ENCODE assay signal across 8 cellular contexts in the genomic region with DNA sequence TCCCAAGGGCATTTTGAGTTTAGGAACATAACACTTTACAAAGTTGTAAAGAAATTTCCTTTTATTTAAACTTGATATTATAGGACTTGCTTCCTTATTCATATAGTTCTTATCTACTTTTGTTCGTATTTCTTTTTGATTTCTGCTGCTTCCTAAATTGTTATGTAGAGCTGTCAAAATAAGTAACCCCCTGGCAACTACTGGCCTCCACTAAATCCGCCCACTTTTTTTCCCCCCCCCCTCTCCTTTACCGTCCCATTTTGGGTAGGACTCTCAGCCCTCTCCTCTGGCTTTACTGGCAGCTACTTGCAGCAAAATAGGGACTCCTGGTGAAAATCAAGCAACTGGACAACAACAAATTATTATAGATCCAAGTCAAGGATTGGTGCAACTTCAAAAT. TPM values are rescaled to one million over a fixed set of nuclear protein-coding genes. Genes with fewer than 3 reads are reported as not detected.
A peak's percentile ranks its signal among the peaks of the same experiment; 100 is the strongest.
DNase-seq lines count a peak whose midpoint lies in the region; TF ChIP-seq lines count a peak whose summit lies in the region.

No MANE protein-coding gene starts in this region.

- no peaks in the 10 kb centered on the region for H3K9me3 ChIP-seq in OCI-LY3 (ENCODE audit: insufficient read depth, low read length)
- H3K9me3 ChIP-seq in endodermal cell (ENCODE audit: control insufficient read depth, low read length), result no peaks in the 10 kb centered on the region
- H3K9me3 ChIP-seq in prostate gland, result no peaks in the 10 kb centered on the region

- WGBS in endodermal cell (ENCODE audit: insufficient coverage in 1 of 2, insufficient read length in 1 of 2), 2 experiments, result 58 to 90% methylated on average over 2 to 3 of the region's 3 CpGs
- 21% methylated on average over 3 of the region's 3 CpGs for WGBS in prostate gland

- peak overlapping the region; percentile 99 for H3K4me3 Mint-ChIP-seq in endodermal cell

- H3K36me3 ChIP-seq in OCI-LY3 (replicated peaks; ENCODE audit: low read depth, low read length), result peaks cover 17% of the 10 kb centered on the region
- no peaks in the 10 kb centered on the region for H3K36me3 ChIP-seq in endodermal cell (ENCODE audit: control insufficient read depth, insufficient read depth, low read length)
- H3K36me3 ChIP-seq in prostate gland, result no peaks in the 10 kb centered on the region

- H3K27ac ChIP-seq in OCI-LY3 (ENCODE audit: low read length), result no peak overlapping the region
- no peak overlapping the region for H3K27ac ChIP-seq in endodermal cell (ENCODE audit: low read depth, low read length)
- peak overlapping the region in 1 of 2 donors; percentile 99 for H3K27ac ChIP-seq in prostate gland

- H3K27me3 ChIP-seq in OCI-LY3 (ENCODE audit: low read depth, low read length), result no peaks in the 10 kb centered on the region
- no peaks in the 10 kb centered on the region for H3K27me3 ChIP-seq in endodermal cell (ENCODE audit: control insufficient read depth, insufficient read depth, low read length, poor library complexity, severe bottlenecking)
- no peaks in the 10 kb centered on the region for H3K27me3 ChIP-seq in prostate gland (replicated peaks; ENCODE audit: insufficient read depth)

- no peak for TF ChIP-seq CTCF in OCI-LY3 (IDR thresholded peaks at IDR 0.05; ENCODE audit: low read depth, low read length)
- no peak for TF ChIP-seq CTCF in endodermal cell (conservative IDR thresholded peaks at IDR 0.05)
- no peak for TF ChIP-seq CTCF in prostate gland (IDR thresholded peaks at IDR 0.05)

- peaks cover 13% of the 10 kb centered on the region for H3K79me2 ChIP-seq in OCI-LY3 (ENCODE audit: low read length)

- H3K4me3 ChIP-seq in GM08714 (ENCODE audit: low read length), result peak overlapping the region; percentile 81; the same call in 1 of the 2 replicates
- peak overlapping the region; percentile 80 for H3K4me3 ChIP-seq in OCI-LY3 (ENCODE audit: low read length)
- H3K4me3 ChIP-seq in endodermal cell (ENCODE audit: low read length), result peak overlapping the region; percentile 93
- peak overlapping the region; percentile 78 to 80 for H3K4me3 ChIP-seq in prostate gland

- no peak for TF ChIP-seq POLR2A in prostate gland (IDR thresholded peaks at IDR 0.05)

- no peaks in the 10 kb centered on the region for H3K27me3 Mint-ChIP-seq in endodermal cell (ENCODE audit: insufficient read depth)

- no peaks in the 10 kb centered on the region for H4K20me1 ChIP-seq in OCI-LY3 (ENCODE audit: insufficient read depth, low read length)

- H3K9me3 Mint-ChIP-seq in endodermal cell, result no peaks in the 10 kb centered on the region

- peak overlapping the region; percentile 10 for H3K27ac Mint-ChIP-seq in endodermal cell

- intact Hi-C loops in prostate gland (cut with DNase I), result no loop called here

- H3K4me2 ChIP-seq in OCI-LY3 (ENCODE audit: low read length), result peak overlapping the region; percentile 83

- H3K4me1 Mint-ChIP-seq in endodermal cell, result peaks cover 35% of the 10 kb centered on the region

- H3K9ac ChIP-seq in OCI-LY3 (ENCODE audit: low read length) (peak overlapping the region; percentile 79), endodermal cell (ENCODE audit: extremely low read depth, low read length, poor library complexity, severe bottlenecking) (peak overlapping the region; percentile 61)

- H2AFZ ChIP-seq in OCI-LY3 (ENCODE audit: low read depth, low read length), result no peak overlapping the region

- DNase-seq in endodermal cell (no peak), prostate gland (ENCODE audit: low spot score) (no peak), ecto neural progenitor cell (ENCODE audit: low spot score) (no peak), HuH-7 (ENCODE audit: low spot score) (no peak), NCI-H2081 (lab: John Stamatoyannopoulos, UW) (no peak)
- DNase-seq in effector CD8-positive, alpha-beta T cell (lab: John Stamatoyannopoulos, UW), result no peak

- peaks cover 6% of the 10 kb centered on the region for H3K36me3 Mint-ChIP-seq in endodermal cell (ENCODE audit: low read depth)

- H3K4me1 ChIP-seq in OCI-LY3 (ENCODE audit: low read length) (peaks cover 17% of the 10 kb centered on the region), endodermal cell (ENCODE audit: control insufficient read depth, insufficient read depth, low read length) (peaks cover 5% of the 10 kb centered on the region), prostate gland (replicated peaks) (no peaks in the 10 kb centered on the region)

RNA-seq across cellular contexts. Expression of a gene that starts 1.1 kb away (rescaled TPM):
- total RNA-seq in endodermal cell (10 to 100 TPM; 12.7 to 16.8 TPM), prostate gland (10 to 100 TPM; 10.9 to 14.1 TPM)
- 13.4 TPM for polyA plus RNA-seq in endodermal cell (2013, experiment 1 of 2)
- polyA plus RNA-seq in endodermal cell (2013, experiment 2 of 2), result 13.2 TPM
